ENCODE assay signal across 13 cellular contexts in genomic region chr16:360698-361336, GRCh38. TPM values are rescaled to one million over a fixed set of nuclear protein-coding genes. Genes with fewer than 3 reads are reported as not detected.
DNase-seq lines count a peak whose midpoint lies in the region; ATAC-seq and TF ChIP-seq lines count a peak whose summit lies in the region.
"Had no signal": no experiment of that assay in that cellular context is flagged by ENCODE, and none has a peak within 500 bp of the region (broad histone marks: within the 10 kb centered on the region; RNA-seq: fewer than 3 reads in every experiment).

No MANE protein-coding gene starts in this region.

- H3K27ac Mint-ChIP-seq in neural crest cell (ENCODE audit: unreplicated experiment), result peak overlapping the region; percentile 57
- H3K27ac Mint-ChIP-seq in stimulated activated memory B cell treated with anti-CD40 and anti-IgM and Interleukin-4, amounts not matched to agents 10 μg/mL and 1 μg/mL and 100 μg/mL, for 72 hours, result no peak overlapping the region
- H3K27ac Mint-ChIP-seq: CD14-positive monocyte; CD8-positive, alpha-beta T cell; IgD-negative memory B cell had no signal

- no peak for TF ChIP-seq CTCF in neural crest cell (conservative IDR thresholded peaks at IDR 0.05)

- no peak overlapping the region for H3K4me3 Mint-ChIP-seq in neural crest cell
- H3K4me3 Mint-ChIP-seq in stimulated activated memory B cell treated with anti-CD40 and anti-IgM and Interleukin-4, amounts not matched to agents 10 μg/mL and 1 μg/mL and 100 μg/mL, for 72 hours, result no peak overlapping the region
- H3K4me3 Mint-ChIP-seq: CD14-positive monocyte; CD8-positive, alpha-beta T cell had no signal

- no peaks in the 10 kb centered on the region for H3K9me3 Mint-ChIP-seq in neural crest cell
- no peaks in the 10 kb centered on the region for H3K9me3 Mint-ChIP-seq in stimulated activated memory B cell treated with anti-CD40 and anti-IgM and Interleukin-4, amounts not matched to agents 10 μg/mL and 1 μg/mL and 100 μg/mL, for 72 hours
- H3K9me3 Mint-ChIP-seq: CD14-positive monocyte; CD8-positive, alpha-beta T cell; IgD-negative memory B cell had no signal

- peaks cover 5% of the 10 kb centered on the region for H3K4me1 Mint-ChIP-seq in neural crest cell
- peaks cover 9% of the 10 kb centered on the region for H3K4me1 Mint-ChIP-seq in stimulated activated memory B cell treated with anti-CD40 and anti-IgM and Interleukin-4, amounts not matched to agents 10 μg/mL and 1 μg/mL and 100 μg/mL, for 72 hours

- peaks cover 5% of the 10 kb centered on the region for H3K27me3 Mint-ChIP-seq in neural crest cell (ENCODE audit: low read depth)
- H3K27me3 Mint-ChIP-seq in stimulated activated memory B cell treated with anti-CD40 and anti-IgM and Interleukin-4, amounts not matched to agents 10 μg/mL and 1 μg/mL and 100 μg/mL, for 72 hours, result peaks cover 36% of the 10 kb centered on the region

- ATAC-seq in stimulated activated memory B cell treated with anti-CD40 and anti-IgM and Interleukin-4, amounts not matched to agents 10 μg/mL and 1 μg/mL and 100 μg/mL, for 72 hours, result no peak
- ATAC-seq in HG03342 (IDR thresholded peaks at IDR 0.05; ENCODE audit: unreplicated experiment), result no peak
- ATAC-seq: CD8-positive, alpha-beta T cell had no signal

- peak; percentile 57 for DNase-seq in DMS53 (lab: John Stamatoyannopoulos, UW)
- DNase-seq in DMS53 treated with DMSO at 0.1 percent for 48 hours (lab: John Stamatoyannopoulos, UW; ENCODE audit: unreplicated experiment), result no peak
- DNase-seq in NCI-H82 treated with DMSO at 0.1 percent for 48 hours (lab: John Stamatoyannopoulos, UW; ENCODE audit: unreplicated experiment), result peak; percentile 67
- no peak for DNase-seq in neural crest cell (ENCODE audit: low read depth, low spot score)
- no peak for DNase-seq in stimulated activated CD4-positive, alpha-beta T cell treated with anti-CD3 and anti-CD28 coated beads, Interleukin-2, amount 100 ng/mL, for 48 hours
- DNase-seq: CD8-positive, alpha-beta T cell; COR-L47; DMS153; GF-D8 had no signal

- H3K36me3 Mint-ChIP-seq in neural crest cell (ENCODE audit: low read depth), result no peaks in the 10 kb centered on the region
- H3K36me3 Mint-ChIP-seq in stimulated activated memory B cell treated with anti-CD40 and anti-IgM and Interleukin-4, amounts not matched to agents 10 μg/mL and 1 μg/mL and 100 μg/mL, for 72 hours, result no peaks in the 10 kb centered on the region
- H3K36me3 Mint-ChIP-seq: CD14-positive monocyte; CD8-positive, alpha-beta T cell; IgD-negative memory B cell had no signal

RNA-seq across cellular contexts. Expression of gene AXIN1, which starts 8.3 kb away (rescaled TPM):
- total RNA-seq in neural crest cell, result 36.4 and 38.2 TPM in 2 replicates

RNA-seq across cellular contexts. Expression of gene MRPL28, which starts 9.5 kb away (rescaled TPM):
- 80.4 and 84.6 TPM in 2 replicates for total RNA-seq in neural crest cell

RNA-seq across cellular contexts. Expression of gene PGAP6, which starts 21.0 kb away (rescaled TPM):
- 56.4 and 62.0 TPM in 2 replicates for total RNA-seq in neural crest cell

RNA-seq across cellular contexts. Expression of gene NME4, which starts 36.2 kb away (rescaled TPM):
- total RNA-seq in neural crest cell, result 233 and 254 TPM in 2 replicates

RNA-seq across cellular contexts. Expression of gene DECR2, which starts 40.9 kb away (rescaled TPM):
- 22.4 and 25.7 TPM in 2 replicates for total RNA-seq in neural crest cell

Comparison
In these comparisons a context has a peak if more than half of its experiments do, and no peak if none do; other contexts are left out.
1. DNase-seq: peak in DMS53 (single experiment) and NCI-H82 treated with DMSO at 0.1 percent for 48 hours (single experiment); none in DMS53 treated with DMSO at 0.1 percent for 48 hours (single experiment), neural crest cell (single experiment) and stimulated activated CD4-positive, alpha-beta T cell treated with anti-CD3 and anti-CD28 coated beads, Interleukin-2, amount 100 ng/mL, for 48 hours (0 of 2).